In genomic region chr12:27969901-27970390, GRCh38 we compare ENCODE assay signal across 1 cellular context.
TF ChIP-seq lines count a peak whose summit lies in the region.

No MANE protein-coding gene starts in this region.

TF ChIP-seq in H1, 55 proteins besides CTCF, POLR2A, EP300 and RAD21 (continued from another document):
- peak; percentile 22; the same call in 1 of the 2 replicates for TF ChIP-seq TEAD4 (IDR thresholded peaks at IDR 0.05; ENCODE audit: low read depth, low read length)
- TF ChIP-seq YY1 (IDR thresholded peaks at IDR 0.05; ENCODE audit: low read depth, low read length) = no peak
- TF ChIP-seq BRCA1 (IDR thresholded peaks at IDR 0.05; ENCODE audit: low read depth, low read length) = no peak
- TF ChIP-seq MAX (IDR thresholded peaks at IDR 0.05) = peak; percentile 89
- TF ChIP-seq RBBP5 (IDR thresholded peaks at IDR 0.05; ENCODE audit: borderline replicate concordance, low read depth, low read length) = peak; percentile 27; the same call in 1 of the 2 replicates
- TF ChIP-seq ZNF274 (IDR thresholded peaks at IDR 0.05; ENCODE audit: borderline replicate concordance, extremely low read depth, low read length) = no peak
- peak; percentile 25 for TF ChIP-seq KDM4A (IDR thresholded peaks at IDR 0.05; ENCODE audit: low read depth, low read length, severe bottlenecking)
- TF ChIP-seq BCL11A (IDR thresholded peaks at IDR 0.05; ENCODE audit: low read depth in 2 of 2, low read length in 2 of 2) = no peak
- no peak for TF ChIP-seq ATF3 (IDR thresholded peaks at IDR 0.05; ENCODE audit: insufficient read depth, low read depth, low read length)
- no peak for TF ChIP-seq SP4 (IDR thresholded peaks at IDR 0.05; ENCODE audit: low read length)
- TF ChIP-seq CHD1 (IDR thresholded peaks at IDR 0.05; ENCODE audit: low read depth, low read length) = no peak
- no peak for TF ChIP-seq NRF1 (IDR thresholded peaks at IDR 0.05; ENCODE audit: low read depth, low read length)
